Comparison of ENCODE assay signal across 8 cellular contexts in genomic region chr10:13349776-13350274, GRCh38. TPM values are rescaled to one million over a fixed set of nuclear protein-coding genes. Genes with fewer than 3 reads are reported as not detected.
DNase-seq lines count a peak whose midpoint lies in the region; ATAC-seq and TF ChIP-seq lines count a peak whose summit lies in the region.

No MANE protein-coding gene starts in this region.

- no peaks in the 10 kb centered on the region for H3K9me3 Mint-ChIP-seq in activated naive CD4-positive, alpha-beta T cell treated with anti-CD3 and anti-CD28 coated beads, Interleukin-2, amount 10 ng/mL, durations not matched to agents 7 days and 5 days

- H3K79me2 ChIP-seq in parathyroid adenoma: peaks cover 10% of the 10 kb centered on the region

- H3K27ac Mint-ChIP-seq in activated naive CD4-positive, alpha-beta T cell treated with anti-CD3 and anti-CD28 coated beads, Interleukin-2, amount 10 ng/mL, durations not matched to agents 7 days and 5 days: peak overlapping the region; percentile 99

- TF ChIP-seq CTCF in heart left ventricle (IDR thresholded peaks at IDR 0.05) (no peak), parathyroid adenoma (IDR thresholded peaks at IDR 0.05) (no peak)

- ATAC-seq in heart left ventricle (peak; percentile 12 to 48 (median 26)), GM21786 (IDR thresholded peaks at IDR 0.05; ENCODE audit: unreplicated experiment) (no peak), HG02938 (IDR thresholded peaks at IDR 0.05; ENCODE audit: unreplicated experiment) (no peak), HG03280 (IDR thresholded peaks at IDR 0.05; ENCODE audit: unreplicated experiment) (no peak)

- CTCF ChIA-PET in activated naive CD4-positive, alpha-beta T cell treated with anti-CD3 and anti-CD28 coated beads, Interleukin-2, amount 10 ng/mL, durations not matched to agents 7 days and 5 days (lab: Charles Lee): interaction anchor here (0.6 to 3.5 kb wide), 3 partner anchors 22 to 1817 kb away, joined by 3 to 17 read pairs (median 3); no protein-coding TSS in a partner anchor

- H3K9ac ChIP-seq in parathyroid adenoma: peak overlapping the region; percentile 17

- peaks cover 10% of the 10 kb centered on the region for H3K36me3 Mint-ChIP-seq in activated naive CD4-positive, alpha-beta T cell treated with anti-CD3 and anti-CD28 coated beads, Interleukin-2, amount 10 ng/mL, durations not matched to agents 7 days and 5 days

- peak overlapping the region; percentile 93 for H3K4me3 Mint-ChIP-seq in activated naive CD4-positive, alpha-beta T cell treated with anti-CD3 and anti-CD28 coated beads, Interleukin-2, amount 10 ng/mL, durations not matched to agents 7 days and 5 days

- H3K4me1 Mint-ChIP-seq in activated naive CD4-positive, alpha-beta T cell treated with anti-CD3 and anti-CD28 coated beads, Interleukin-2, amount 10 ng/mL, durations not matched to agents 7 days and 5 days: peaks cover 75% of the 10 kb centered on the region

- 0 to 3% (median 2%) methylated on average over 17 to 18 of the region's 18 CpGs for WGBS in heart left ventricle, 4 donors

- peak overlapping the region in 11 of 12 donors; percentile 26 to 92 (median 88) for H3K4me3 ChIP-seq in heart left ventricle
- peak overlapping the region; percentile 22 for H3K4me3 ChIP-seq in parathyroid adenoma (ENCODE audit: low read depth, low read length)

- TF ChIP-seq POLR2A in heart left ventricle (IDR thresholded peaks at IDR 0.05): no peak

- H3K27ac ChIP-seq in heart left ventricle (peak overlapping the region in 2 of 12 donors; percentile 94 to 97), parathyroid adenoma (peak overlapping the region; percentile 76)

- intact Hi-C loops in heart left ventricle (cut with DNase I): loop anchor here in 6 of 10 donors (5.0 kb wide), 3 partner anchors 48 to 188 kb away; partner anchors contain the start of genes PHYH (in 4 of the 6) and MCM10 (in 1 of the 6)

- DNase-seq in DMS79 (lab: John Stamatoyannopoulos, UW) (peak; percentile 14), NCI-H2227 treated with DMSO at 0.1 percent for 48 hours (lab: John Stamatoyannopoulos, UW) (peak; percentile 7), heart left ventricle (peak; percentile 33 to 73 (median 50))
- DNase-seq in activated naive CD4-positive, alpha-beta T cell treated with anti-CD3 and anti-CD28 coated beads, Interleukin-2, amount 10 ng/mL, durations not matched to agents 7 days and 5 days: peak; percentile 58

- H3K36me3 ChIP-seq in heart left ventricle (no peaks in the 10 kb centered on the region), parathyroid adenoma (ENCODE audit: control insufficient read depth, insufficient read depth, low read length) (no peaks in the 10 kb centered on the region)

- H3K9me3 ChIP-seq in heart left ventricle (no peaks in the 10 kb centered on the region), parathyroid adenoma (ENCODE audit: control insufficient read depth, low read length) (no peaks in the 10 kb centered on the region)

- H2AFZ ChIP-seq in parathyroid adenoma: peak overlapping the region; percentile 86

- H3K4me2 ChIP-seq in parathyroid adenoma (ENCODE audit: low read length): peak overlapping the region; percentile 96

- peaks cover 0 to 37% (median 26%) of the 10 kb centered on the region in 9 donors for H3K27me3 ChIP-seq in heart left ventricle
- H3K27me3 ChIP-seq in parathyroid adenoma (ENCODE audit: control insufficient read depth, insufficient read depth, low read length): no peaks in the 10 kb centered on the region

- peaks cover 22% of the 10 kb centered on the region for H3K27me3 Mint-ChIP-seq in activated naive CD4-positive, alpha-beta T cell treated with anti-CD3 and anti-CD28 coated beads, Interleukin-2, amount 10 ng/mL, durations not matched to agents 7 days and 5 days

- H3K4me1 ChIP-seq in heart left ventricle (peaks cover 0 to 35% (median 22%) of the 10 kb centered on the region in 12 donors), parathyroid adenoma (peaks cover 4% of the 10 kb centered on the region)

RNA-seq across cellular contexts. Expression of gene SEPHS1, which starts 1.7 kb away (rescaled TPM):
- total RNA-seq in heart left ventricle: 10 to 100 TPM; 27.5 to 36.7 (median 31.1) TPM
- polyA plus RNA-seq in heart left ventricle: 10 to 100 TPM; 14.6 to 32.8 TPM

RNA-seq across cellular contexts. Expression of gene PHYH, which starts 50.0 kb away (rescaled TPM):
- 100 to 1,000 TPM in 7 of 9 donors, 10 to 100 TPM in 2; 70.9 to 181 (median 157) TPM for total RNA-seq in heart left ventricle
- polyA plus RNA-seq in heart left ventricle: 100 to 1,000 TPM in 1 of 2 donors, 10 to 100 TPM in 1; 58.1 to 124 TPM

Comparison
In these comparisons a context has a peak if more than half of its experiments do, and no peak if none do; other contexts are left out.
1. DNase-seq: peak in every context shown above with its lines; median percentile 58 in activated naive CD4-positive, alpha-beta T cell treated with anti-CD3 and anti-CD28 coated beads, Interleukin-2, amount 10 ng/mL, durations not matched to agents 7 days and 5 days; 50 in heart left ventricle; 14 in DMS79; 7 in NCI-H2227 treated with DMSO at 0.1 percent for 48 hours.
2. ATAC-seq: peak in heart left ventricle (4 of 4); none in GM21786 (single experiment), HG02938 (single experiment) and HG03280 (single experiment).